32 cellular contexts compared by ENCODE assay signal in the genomic region with DNA sequence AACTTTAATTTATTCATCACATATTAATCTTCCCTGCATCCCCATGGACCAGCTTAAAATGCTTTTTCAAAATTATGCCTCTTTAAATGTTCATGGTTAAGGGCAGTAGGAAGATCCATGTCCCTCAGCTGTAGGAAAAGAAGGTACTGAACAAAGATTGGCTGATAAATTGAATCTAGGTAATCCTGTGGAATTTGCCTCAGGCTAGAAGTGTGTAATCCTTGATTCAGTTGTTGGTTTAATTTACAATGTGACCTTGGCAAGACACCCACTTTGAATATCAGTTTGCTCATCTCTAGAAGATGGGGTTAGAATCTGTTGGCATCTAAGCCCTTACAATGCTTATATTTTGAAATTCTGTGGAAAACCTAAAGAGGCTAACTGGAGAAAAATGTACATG.
"Had no signal": no experiment of that assay in that cellular context is flagged by ENCODE, and none has a peak within 500 bp of the region (broad histone marks: within the 10 kb centered on the region; RNA-seq: fewer than 3 reads in every experiment).

No MANE protein-coding gene starts in this region.

- H3K4me3 ChIP-seq: PC-9 had no signal

- FAIRE-seq: RCC 7860 had no signal

- H3K27ac ChIP-seq: KMS-11, PC-9, WERI-Rb-1 had no signal

- H3K27ac Mint-ChIP-seq: activated CD4-positive, alpha-beta T cell treated with anti-CD3 and anti-CD28 coated beads, Interleukin-2, amount 10 ng/mL, durations not matched to agents 24 days and 14 days; activated CD8-positive, alpha-beta T cell treated with anti-CD3 and anti-CD28 coated beads for 36 hours; activated naive CD4-positive, alpha-beta T cell treated with anti-CD3 and anti-CD28 coated beads, Interleukin-2, amount 50 U/mL, for 72 hours; activated T-cell treated with anti-CD3 and anti-CD28 coated beads, Interleukin-2, amount 50 U/mL, for 72 hours; activated T-helper 2 cell treated with anti-CD3 and anti-CD28 coated beads, Interferon-gamma antibody, Interleukin-2, Interleukin-4, amounts not matched to agents 10 μg/mL and 5 μg/mL and 100 μg/mL, durations not matched to agents 14 hours and 24 hours and 36 hours; brain had no signal

- ATAC-seq: activated CD8-positive, alpha-beta T cell treated with anti-CD3 and anti-CD28 coated beads for 36 hours; activated naive CD4-positive, alpha-beta T cell treated with anti-CD3 and anti-CD28 coated beads, Interleukin-2, amount 50 U/mL, for 72 hours; activated T-cell treated with anti-CD3 and anti-CD28 coated beads, Interleukin-2, amount 50 U/mL, for 72 hours had no signal

- DNase-seq: activated CD4-positive, alpha-beta T cell treated with anti-CD3 and anti-CD28 coated beads, Interleukin-2, amount 10 ng/mL, durations not matched to agents 24 days and 14 days; activated CD4-positive, alpha-beta T cell treated with anti-CD3 and anti-CD28 coated beads, Interleukin-2, amount 50 U/mL, for 4 hours; activated CD8-positive, alpha-beta T cell treated with anti-CD3 and anti-CD28 coated beads for 36 hours; activated gamma-delta T cell; activated naive CD4-positive, alpha-beta T cell treated with Interleukin-2 at 50 U/mL for 16 hours; activated T-cell treated with anti-CD3 and anti-CD28 coated beads, Interleukin-2, amount 50 U/mL, for 1 hour; activated T-cell treated with anti-CD3 and anti-CD28 coated beads, Interleukin-2, amount 50 U/mL, for 72 hours; anterior cingulate cortex; NCI-H1048; NCI-H1105 treated with DMSO at 0.1 percent for 48 hours; NCI-H1436; NCI-H1694 treated with DMSO at 0.1 percent for 48 hours; NCI-H2029; NCI-H2107; NCI-H2171; NCI-H510A; NCI-H526; NCI-H748 treated with DMSO at 0.1 percent for 48 hours; NK-92 treated with Interleukin-12 subunit alpha and Interleukin-12 subunit beta, amount 100 ng/mL, for 24 hours; Right ventricle myocardium superior; SW 1271; T-helper 1 cell; T-helper 2 cell; T-helper 9 cell; WERI-Rb-1 had no signal

- H3K9me3 Mint-ChIP-seq: activated CD4-positive, alpha-beta T cell treated with anti-CD3 and anti-CD28 coated beads, Interleukin-2, amount 10 ng/mL, durations not matched to agents 24 days and 14 days; activated CD8-positive, alpha-beta T cell treated with anti-CD3 and anti-CD28 coated beads for 36 hours; activated naive CD4-positive, alpha-beta T cell treated with anti-CD3 and anti-CD28 coated beads, Interleukin-2, amount 50 U/mL, for 72 hours; activated T-cell treated with anti-CD3 and anti-CD28 coated beads, Interleukin-2, amount 50 U/mL, for 72 hours; central memory CD8-positive, alpha-beta T cell had no signal

- H3K4me3 Mint-ChIP-seq: activated CD4-positive, alpha-beta T cell treated with anti-CD3 and anti-CD28 coated beads, Interleukin-2, amount 10 ng/mL, durations not matched to agents 24 days and 14 days; activated CD8-positive, alpha-beta T cell treated with anti-CD3 and anti-CD28 coated beads for 36 hours; activated T-cell treated with anti-CD3 and anti-CD28 coated beads, Interleukin-2, amount 50 U/mL, for 72 hours; brain; central memory CD8-positive, alpha-beta T cell had no signal

- H2AFZ ChIP-seq: PC-9 had no signal

- H3K27me3 Mint-ChIP-seq: activated CD4-positive, alpha-beta T cell treated with anti-CD3 and anti-CD28 coated beads, Interleukin-2, amount 10 ng/mL, durations not matched to agents 24 days and 14 days; activated CD8-positive, alpha-beta T cell treated with anti-CD3 and anti-CD28 coated beads for 36 hours; brain; central memory CD8-positive, alpha-beta T cell had no signal

- H3K9ac ChIP-seq: KMS-11 had no signal

- H3K4me2 ChIP-seq: KMS-11, PC-9 had no signal
